In the genomic region with DNA sequence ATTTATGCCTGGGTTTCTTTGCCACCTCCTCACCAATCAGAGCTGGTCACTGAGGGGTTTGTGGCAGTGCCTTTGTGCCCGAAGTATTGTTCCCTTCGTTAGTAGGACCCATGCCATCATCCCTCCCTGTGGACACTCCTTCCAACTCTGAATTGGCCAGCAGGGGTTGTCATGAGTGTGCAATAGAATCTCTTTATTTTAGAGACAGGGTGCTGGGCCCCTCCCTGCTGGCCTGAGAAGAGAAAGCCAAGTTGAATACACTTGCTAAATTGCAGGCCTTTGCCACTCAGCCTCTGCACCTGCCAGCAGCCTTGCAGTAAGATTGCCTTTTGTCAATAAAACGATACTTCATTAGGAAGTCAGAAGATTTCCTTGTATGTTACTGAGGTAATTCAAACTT, we compare ENCODE assay signal across 12 cellular contexts. TPM values are rescaled to one million over a fixed set of nuclear protein-coding genes. Genes with fewer than 3 reads are reported as not detected.
DNase-seq lines count a peak whose midpoint lies in the region; ATAC-seq and TF ChIP-seq lines count a peak whose summit lies in the region.
"Had no signal": no experiment of that assay in that cellular context is flagged by ENCODE, and none has a peak within 500 bp of the region (broad histone marks: within the 10 kb centered on the region; RNA-seq: fewer than 3 reads in every experiment).

No MANE protein-coding gene starts in this region.

- intact Hi-C loops in sciatic nerve (cut with DNase I), result no loop called here
- intact Hi-C loops in esophagus squamous epithelium (cut with DNase I), result no loop called here
- intact Hi-C loops in prostate gland (cut with DNase I), result no loop called here

- TF ChIP-seq CTCF in foreskin keratinocyte (conservative IDR thresholded peaks at IDR 0.05), result peak; percentile 13
- TF ChIP-seq CTCF in esophagus squamous epithelium (IDR thresholded peaks at IDR 0.05), result no peak
- peak in 1 of 4 experiments; percentile 29 for TF ChIP-seq CTCF in prostate gland (IDR thresholded peaks at IDR 0.05)

- H3K4me1 ChIP-seq in foreskin keratinocyte (no peaks in the 10 kb centered on the region), esophagus squamous epithelium (no peaks in the 10 kb centered on the region), prostate gland (replicated peaks) (no peaks in the 10 kb centered on the region)

- WGBS in esophagus squamous epithelium, 2 donors, result 64 to 70% methylated on average over 3 of the region's 3 CpGs
- WGBS in prostate gland, result 51% methylated on average over 3 of the region's 3 CpGs

- no peak overlapping the region for H3K27ac ChIP-seq in foreskin keratinocyte
- no peak overlapping the region for H3K27ac ChIP-seq in esophagus squamous epithelium
- no peak overlapping the region for H3K27ac ChIP-seq in prostate gland
- H3K27ac ChIP-seq: 22Rv1, epithelial cell of prostate had no signal

- no peaks in the 10 kb centered on the region for H3K27me3 ChIP-seq in foreskin keratinocyte
- no peaks in the 10 kb centered on the region for H3K27me3 ChIP-seq in esophagus squamous epithelium
- H3K27me3 ChIP-seq in prostate gland (replicated peaks; ENCODE audit: insufficient read depth), result no peaks in the 10 kb centered on the region

- TF ChIP-seq POLR2A in esophagus squamous epithelium (IDR thresholded peaks at IDR 0.05), result no peak
- TF ChIP-seq POLR2A in prostate gland (IDR thresholded peaks at IDR 0.05), result no peak

- no peaks in the 10 kb centered on the region for H3K9me3 ChIP-seq in esophagus squamous epithelium
- no peaks in the 10 kb centered on the region for H3K9me3 ChIP-seq in prostate gland

- ATAC-seq in foreskin keratinocyte, result no peak
- peak; percentile 61 for ATAC-seq in sciatic nerve

- peaks cover 0 to 91% (median 3%) of the 10 kb centered on the region in 3 donors for H3K36me3 ChIP-seq in esophagus squamous epithelium
- H3K36me3 ChIP-seq in prostate gland, result no peaks in the 10 kb centered on the region

- H3K4me3 ChIP-seq in esophagus squamous epithelium, result no peak overlapping the region
- no peak overlapping the region for H3K4me3 ChIP-seq in prostate gland

- DNase-seq in DMS 273 (lab: John Stamatoyannopoulos, UW; ENCODE audit: unreplicated experiment) (peak; percentile 30), DMS 273 treated with DMSO at 0.1 percent for 48 hours (lab: John Stamatoyannopoulos, UW) (no peak), NCI-H69 (lab: John Stamatoyannopoulos, UW) (peak; percentile 69), foreskin keratinocyte (no peak), sciatic nerve (ENCODE audit: low spot score) (no peak), HuH-7 (ENCODE audit: low spot score) (no peak), esophagus squamous epithelium (lab: John Stamatoyannopoulos, UW) (no peak), prostate gland (ENCODE audit: low spot score) (no peak)
- DNase-seq: occipital lobe, SHP77 treated with DMSO at 0.1 percent for 48 hours had no signal

RNA-seq across cellular contexts. Expression of gene SLC12A3, which starts 40.7 kb away (rescaled TPM):
- total RNA-seq in foreskin keratinocyte, result not detected in 2 replicates
- polyA plus RNA-seq in foreskin keratinocyte, result 0.03 TPM in 1 of 2 replicates, not detected in the other
- not detected for total RNA-seq in sciatic nerve
- not detected for total RNA-seq in esophagus squamous epithelium
- total RNA-seq in prostate gland, result under 1 TPM in 1 of 2 donors, not detected in 1; 0.23 TPM
- total RNA-seq: occipital lobe had no signal

Comparison
In these comparisons a context has a peak if more than half of its experiments do, and no peak if none do; other contexts are left out.
1. DNase-seq: peak in DMS 273 (single experiment) and NCI-H69 (single experiment); none in DMS 273 treated with DMSO at 0.1 percent for 48 hours (single experiment), foreskin keratinocyte (0 of 2), sciatic nerve (single experiment), HuH-7 (single experiment), esophagus squamous epithelium (single experiment) and prostate gland (single experiment).